ENCODE assay signal across 8 cellular contexts in the genomic region with DNA sequence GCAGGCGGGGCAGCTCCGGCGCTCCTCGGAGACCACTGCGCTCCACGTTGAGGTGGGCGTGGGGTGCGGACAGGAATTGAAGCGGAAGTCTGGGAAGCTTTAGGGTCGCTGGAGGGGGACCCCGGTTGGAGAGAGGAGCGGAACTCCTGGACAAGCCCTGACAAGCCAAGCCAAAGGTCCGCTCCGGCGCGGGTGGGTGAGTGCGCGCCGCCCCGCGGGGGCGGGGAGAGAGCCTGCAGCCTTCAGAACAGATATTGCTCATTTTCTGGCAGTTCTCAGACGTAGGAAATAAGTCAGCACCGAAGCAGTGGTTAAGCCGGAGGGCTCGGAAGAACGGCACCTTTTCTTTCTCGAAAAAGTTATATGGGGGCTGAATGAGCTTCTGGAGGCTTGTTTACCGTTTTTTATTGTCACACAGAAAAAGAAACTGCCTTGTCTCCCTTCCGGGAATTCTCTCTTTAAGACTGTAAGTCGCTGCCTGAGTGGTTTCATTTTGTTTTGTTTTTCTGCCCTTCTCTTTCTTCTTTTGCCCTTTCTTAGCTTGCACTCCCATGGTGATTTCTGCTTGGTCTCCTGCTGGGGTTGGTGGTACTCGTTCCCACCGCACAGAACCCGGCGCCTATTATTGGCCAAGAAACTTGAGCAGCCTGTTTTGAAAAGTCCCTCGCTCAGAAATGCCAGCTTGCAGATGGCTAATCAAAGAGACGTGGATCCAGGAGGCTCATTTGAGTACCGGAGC. TPM values are rescaled to one million over a fixed set of nuclear protein-coding genes. Genes with fewer than 3 reads are reported as not detected.
DNase-seq lines count a peak whose midpoint lies in the region; ATAC-seq and TF ChIP-seq lines count a peak whose summit lies in the region.

No MANE protein-coding gene starts in this region.

- peak overlapping the region; percentile 81 for H3K9ac ChIP-seq in SK-N-SH

- H3K9me3 ChIP-seq in SK-N-SH (no peaks in the 10 kb centered on the region), upper lobe of left lung (no peaks in the 10 kb centered on the region)

- peak overlapping the region; percentile 91 for H3K4me2 ChIP-seq in SK-N-SH

- peaks cover 15% of the 10 kb centered on the region for H3F3A ChIP-seq in SK-N-SH (replicated peaks; ENCODE audit: insufficient read depth)

- no peaks in the 10 kb centered on the region for H4K20me1 ChIP-seq in SK-N-SH (ENCODE audit: insufficient read depth)

- TF ChIP-seq EP300 in SK-N-SH (IDR thresholded peaks at IDR 0.05; ENCODE audit: borderline replicate concordance in 1 of 2, low read depth in 1 of 2, low read length in 1 of 2) (no peak), upper lobe of left lung (IDR thresholded peaks at IDR 0.05) (no peak)

- CTCF ChIA-PET in AG04449 (lab: Yijun Ruan, JAX) (interaction anchor here (0.9 to 10.6 kb wide), 16 partner anchors 9 to 230 kb away, joined by 3 to 277 read pairs (median 6); no protein-coding TSS in a partner anchor), SK-N-SH (lab: Yijun Ruan, JAX) (interaction anchor here (0.8 to 13.7 kb wide), 17 partner anchors 11 to 426 kb away, joined by 3 to 314 read pairs (median 4); partner anchors contain the start of gene CH25H)

- H3K27ac ChIP-seq in SK-N-SH (ENCODE audit: low read depth in 2 of 2, low read length in 1 of 2): peak overlapping the region; percentile 60 to 81
- H3K27ac ChIP-seq in upper lobe of left lung: peak overlapping the region; percentile 97 to 99 (median 98)

- peak overlapping the region; percentile 77 for H3K4me3 ChIP-seq in AG04449 (ENCODE audit: low read depth, low read length)
- H3K4me3 ChIP-seq in SK-N-SH (ENCODE audit: low read depth in 2 of 2, low read length in 1 of 2): peak overlapping the region; percentile 77 to 89
- H3K4me3 ChIP-seq in upper lobe of left lung: peak overlapping the region; percentile 69 to 91 (median 82)

- H3K9me3 Mint-ChIP-seq in activated naive CD4-positive, alpha-beta T cell treated with anti-CD3 and anti-CD28 coated beads, Interleukin-2, amount 50 U/mL, for 72 hours: peaks cover 3% of the 10 kb centered on the region in 2 donors
- H3K9me3 Mint-ChIP-seq in osteocyte (ENCODE audit: unreplicated experiment): no peaks in the 10 kb centered on the region

- H3K27ac Mint-ChIP-seq in activated naive CD4-positive, alpha-beta T cell treated with anti-CD3 and anti-CD28 coated beads, Interleukin-2, amount 50 U/mL, for 72 hours: peak overlapping the region; percentile 98 to 99
- H3K27ac Mint-ChIP-seq in osteocyte (ENCODE audit: unreplicated experiment): peak overlapping the region; percentile 94

- POLR2A ChIA-PET in AG04449 (lab: Yijun Ruan, JAX) (interaction anchor here (0.8 to 2.2 kb wide), 8 partner anchors 13 to 225 kb away, joined by 3 to 8 read pairs (median 4); no protein-coding TSS in a partner anchor), SK-N-SH (lab: Yijun Ruan, JAX) (no interaction called here)

- peaks cover 8 to 22% of the 10 kb centered on the region in 2 experiments; a peak in 3 of 4 replicates for H3K4me1 ChIP-seq in SK-N-SH (ENCODE audit: control insufficient read depth in 1 of 2, insufficient read depth in 2 of 2, low read depth in 1 of 2, low read length in 1 of 2)
- peaks cover 29 to 60% (median 50%) of the 10 kb centered on the region in 4 donors for H3K4me1 ChIP-seq in upper lobe of left lung

- peaks cover 49% of the 10 kb centered on the region for H3K79me2 ChIP-seq in SK-N-SH (ENCODE audit: insufficient read depth)

- peak in 1 of 4 donors; percentile 44 for TF ChIP-seq POLR2A in upper lobe of left lung (IDR thresholded peaks at IDR 0.05)

- peak overlapping the region; percentile 98 for H3K4me3 Mint-ChIP-seq in osteocyte (ENCODE audit: unreplicated experiment)

- no peaks in the 10 kb centered on the region for H3K27me3 Mint-ChIP-seq in osteocyte (ENCODE audit: unreplicated experiment)

- H3K36me3 ChIP-seq in SK-N-SH (replicated peaks in 1 of 2; ENCODE audit: control insufficient read depth in 1 of 2, insufficient read depth in 2 of 2, low read length in 1 of 2): no peaks in the 10 kb centered on the region
- H3K36me3 ChIP-seq in upper lobe of left lung: no peaks in the 10 kb centered on the region

- peak; percentile 22 for ATAC-seq in GM18873 (IDR thresholded peaks at IDR 0.05; ENCODE audit: low FRiP score, unreplicated experiment)
- peak; percentile 41 for ATAC-seq in HG03432 (IDR thresholded peaks at IDR 0.05; ENCODE audit: unreplicated experiment)
- ATAC-seq in activated naive CD4-positive, alpha-beta T cell treated with anti-CD3 and anti-CD28 coated beads, Interleukin-2, amount 50 U/mL, for 72 hours: peak; percentile 65 to 82
- peak; percentile 82 for ATAC-seq in Right ventricle myocardium inferior
- peak; percentile 61 to 88 for ATAC-seq in upper lobe of left lung (ENCODE audit: low FRiP score in 2 of 2)

- WGBS in SK-N-SH (ENCODE audit: low lambda C conversion rate): 1% methylated on average over 30 of the region's 38 CpGs
- WGBS in upper lobe of left lung, 2 donors: 0 to 1% methylated on average over 35 to 38 of the region's 38 CpGs

- TF ChIP-seq CTCF in AG04449 (IDR thresholded peaks at IDR 0.05; ENCODE audit: insufficient read depth, low read length, missing control alignments) (no peak), SK-N-SH (IDR thresholded peaks at IDR 0.05) (no peak), osteocyte (IDR thresholded peaks at IDR 0.05) (peak; percentile 23), upper lobe of left lung (IDR thresholded peaks at IDR 0.05) (peak in 2 of 6 experiments; percentile 17 to 18)

- H3K27me3 ChIP-seq in SK-N-SH (ENCODE audit: insufficient read depth) (no peaks in the 10 kb centered on the region), upper lobe of left lung (no peaks in the 10 kb centered on the region)

- H3K4me1 Mint-ChIP-seq in osteocyte (ENCODE audit: unreplicated experiment): peaks cover 24% of the 10 kb centered on the region

- no peak for DNase-seq in AG04449 (ENCODE audit: low read depth, low spot score)
- DNase-seq in SK-N-SH: peak; percentile 74
- peak; percentile 79 to 85 for DNase-seq in activated naive CD4-positive, alpha-beta T cell treated with anti-CD3 and anti-CD28 coated beads, Interleukin-2, amount 50 U/mL, for 72 hours (ENCODE audit: low spot score in 2 of 2)
- peak; percentile 90 for DNase-seq in Right ventricle myocardium inferior (ENCODE audit: missing footprints)
- DNase-seq in osteocyte (ENCODE audit: extremely low spot score, unreplicated experiment): no peak
- DNase-seq in upper lobe of left lung: peak; percentile 70 to 93

- intact Hi-C loops in Right ventricle myocardium inferior (cut with DNase I): loop anchor here (2.0 to 5.0 kb wide), 2 partner anchors 36 to 227 kb away; no protein-coding TSS in a partner anchor

- no peak for TF ChIP-seq RAD21 in SK-N-SH (IDR thresholded peaks at IDR 0.05; ENCODE audit: low read length)

- no peaks in the 10 kb centered on the region for H3K9me2 ChIP-seq in SK-N-SH

- H2AFZ ChIP-seq in SK-N-SH (ENCODE audit: low read depth): peak overlapping the region; percentile 80

- H3K36me3 Mint-ChIP-seq in activated naive CD4-positive, alpha-beta T cell treated with anti-CD3 and anti-CD28 coated beads, Interleukin-2, amount 50 U/mL, for 72 hours: peaks cover 21 to 32% of the 10 kb centered on the region in 2 donors
- H3K36me3 Mint-ChIP-seq in osteocyte (ENCODE audit: unreplicated experiment): no peaks in the 10 kb centered on the region

TF ChIP-seq in SK-N-SH, 30 proteins besides CTCF, POLR2A, EP300 and RAD21 (continues in another document):
- no peak for TF ChIP-seq EZH2phosphoT487 (IDR thresholded peaks at IDR 0.05; ENCODE audit: borderline replicate concordance, low read depth)
- TF ChIP-seq REST (IDR thresholded peaks at IDR 0.05; ENCODE audit: low read depth, low read length): no peak
- TF ChIP-seq TAF1 (IDR thresholded peaks at IDR 0.05; ENCODE audit: borderline replicate concordance, low read depth, low read length): peak; percentile 56
- no peak for TF ChIP-seq FOXM1 (IDR thresholded peaks at IDR 0.05; ENCODE audit: low read depth)
- no peak for TF ChIP-seq MEF2A (IDR thresholded peaks at IDR 0.05; ENCODE audit: borderline replicate concordance, low read depth)

RNA-seq across cellular contexts. Expression of gene FAS, which starts 0.7 kb away (rescaled TPM):
- polyA plus RNA-seq in SK-N-SH (2012; rRNA removed): 31.5 and 44.2 TPM in 2 replicates
- 37.8 and 39.8 TPM in 2 replicates for polyA plus RNA-seq in SK-N-SH (2012; cell fraction: cytosol; rRNA removed)
- polyA plus RNA-seq in SK-N-SH (2012; cell fraction: nucleus; rRNA removed): 24.3 and 50.5 TPM in 2 replicates
- total RNA-seq in activated naive CD4-positive, alpha-beta T cell treated with anti-CD3 and anti-CD28 coated beads, Interleukin-2, amount 50 U/mL, for 72 hours: 10 to 100 TPM; 45.5 to 72.8 TPM
- total RNA-seq in Right ventricle myocardium inferior (4.7 TPM), osteocyte (6.9 and 8.8 TPM in 2 replicates), upper lobe of left lung (10 to 100 TPM; 30.1 to 80.3 (median 44.4) TPM)

RNA-seq across cellular contexts. Expression of gene ACTA2, which starts 38.8 kb away (rescaled TPM):
- polyA plus RNA-seq in SK-N-SH (2012; rRNA removed): 119 and 130 TPM in 2 replicates
- polyA plus RNA-seq in SK-N-SH (2012; cell fraction: cytosol; rRNA removed): 128 and 149 TPM in 2 replicates
- 146 and 161 TPM in 2 replicates for polyA plus RNA-seq in SK-N-SH (2012; cell fraction: nucleus; rRNA removed)
- total RNA-seq in activated naive CD4-positive, alpha-beta T cell treated with anti-CD3 and anti-CD28 coated beads, Interleukin-2, amount 50 U/mL, for 72 hours: 10 to 100 TPM in 1 of 2 donors, 1 to 10 TPM in 1; 3.6 to 10.6 TPM
- 75.2 TPM for total RNA-seq in Right ventricle myocardium inferior
- 315 and 329 TPM in 2 replicates for total RNA-seq in osteocyte
- total RNA-seq in upper lobe of left lung: 100 to 1,000 TPM in 5 of 6 donors, 10 to 100 TPM in 1; 94.3 to 328 (median 186) TPM

Comparison
In these comparisons a context has a peak if more than half of its experiments do, and no peak if none do; other contexts are left out.
1. DNase-seq: peak in SK-N-SH (single experiment), activated naive CD4-positive, alpha-beta T cell treated with anti-CD3 and anti-CD28 coated beads, Interleukin-2, amount 50 U/mL, for 72 hours (2 of 2), Right ventricle myocardium inferior (single experiment) and upper lobe of left lung (2 of 2); none in AG04449 (single experiment) and osteocyte (single experiment).
2. ATAC-seq: peak in every context shown above with its lines; median percentile 82 in Right ventricle myocardium inferior; 74 in upper lobe of left lung; 74 in activated naive CD4-positive, alpha-beta T cell treated with anti-CD3 and anti-CD28 coated beads, Interleukin-2, amount 50 U/mL, for 72 hours; 41 in HG03432; 22 in GM18873.
3. Peak in every context shown above with its lines, with median percentiles within 50 percentile points of each other: H3K4me3 ChIP-seq.